8 cellular contexts compared by ENCODE assay signal in genomic region chr12:104456417-104456949, GRCh38. TPM values are rescaled to one million over a fixed set of nuclear protein-coding genes. Genes with fewer than 3 reads are reported as not detected.
DNase-seq lines count a peak whose midpoint lies in the region; TF ChIP-seq lines count a peak whose summit lies in the region.

Gene CHST11 (plus strand): TSS chr12:104456948.

- DNase-seq in CMK (ENCODE audit: low read depth), result peak; percentile 65
- DNase-seq in GM20000 (ENCODE audit: low spot score), result peak; percentile 94
- peak in 72 of 76 experiments; percentile 25 to 91 (median 77) for DNase-seq in HUDEP-2 (lab: John Stamatoyannopoulos, UW; ENCODE audit: unreplicated experiment in 76 of 76)
- peak; percentile 92 for DNase-seq in OCI-LY7 (ENCODE audit: low spot score)
- DNase-seq in activated T-cell treated with anti-CD3 and anti-CD28 coated beads for 24 hours (ENCODE audit: low read depth), result peak; percentile 69
- no peak for DNase-seq in epithelial cell of prostate (ENCODE audit: low read depth, low spot score)
- peak; percentile 51 for DNase-seq in middle frontal gyrus (ENCODE audit: extremely low spot score, low spot score)
- peak; percentile 65 to 70 for DNase-seq in stimulated activated CD8-positive, alpha-beta memory T cell treated with anti-CD3 and anti-CD28 coated beads, Interleukin-2, amount 100 ng/mL, for 48 hours (ENCODE audit: low read depth in 2 of 2)

- peak within 1 kb of the TSS; percentile 79 for H3K4me3 ChIP-seq in OCI-LY7 (ENCODE audit: low read depth, low read length, poor library complexity, severe bottlenecking)

- BruUV-seq in OCI-LY7 (replicated peaks; lab: Mats Ljungman, UMichigan), result no TSS peak

- H3K9me3 ChIP-seq in OCI-LY7 (ENCODE audit: low read length), result no peaks in the 10 kb centered on the region

- H2AFZ ChIP-seq in OCI-LY7 (ENCODE audit: low read length), result peak within 1 kb of the TSS; percentile 78; the same call in 1 of the 2 replicates

- H3K36me3 ChIP-seq in OCI-LY7 (ENCODE audit: insufficient read depth, low read length), result no peaks in the 10 kb centered on the region; the same call in 1 of the 2 replicates

- H3K27ac ChIP-seq in OCI-LY7 (ENCODE audit: low read depth, low read length, poor library complexity, severe bottlenecking) (peak within 1 kb of the TSS; percentile 64), epithelial cell of prostate (peak within 1 kb of the TSS; percentile 65)

- H3K4me2 ChIP-seq in OCI-LY7 (ENCODE audit: low read length), result peak within 1 kb of the TSS; percentile 80

- CTCF ChIA-PET in OCI-LY7 (lab: Charles Lee; ENCODE audit: unreplicated experiment), result no interaction called here

- no peaks in the 10 kb centered on the region for H3K9me2 ChIP-seq in OCI-LY7 (ENCODE audit: insufficient read depth, low read length)

- H4K20me1 ChIP-seq in OCI-LY7 (ENCODE audit: insufficient read depth, low read length), result peaks cover 9% of the 10 kb centered on the region; the same call in 1 of the 2 replicates

- intact Hi-C loops in OCI-LY7 (cut with micrococcal nuclease; ENCODE audit: unreplicated experiment), result loop anchor here (2.0 to 10.0 kb wide), 11 partner anchors 22 to 651 kb away; partner anchors contain the start of genes NOPCHAP1 and WASHC4

- H3K79me2 ChIP-seq in OCI-LY7 (ENCODE audit: insufficient read depth, low read depth, low read length), result peaks cover 45% of the 10 kb centered on the region

- peaks cover 41% of the 10 kb centered on the region for H3K4me1 ChIP-seq in OCI-LY7 (ENCODE audit: insufficient read depth, low read length, poor library complexity, severe bottlenecking)

- TF ChIP-seq CTCF in GM20000 (IDR thresholded peaks at IDR 0.05; ENCODE audit: extremely low read depth, missing control alignments) (no peak), OCI-LY7 (conservative IDR thresholded peaks at IDR 0.05; ENCODE audit: low read length) (peak; percentile 59)

- POLR2A ChIA-PET in OCI-LY7 (lab: Charles Lee), result no interaction called here

RNA-seq across cellular contexts. Expression of gene CHST11, which starts in this region (rescaled TPM):
- 35.8 and 41.6 TPM in 2 replicates for total RNA-seq in OCI-LY7 (2014; rRNA removed; shearing (Covaris generic))
- 15.2 and 16.8 TPM in 2 replicates for total RNA-seq in OCI-LY7 (2022)
